9 cellular contexts compared by ENCODE assay signal in the genomic region with DNA sequence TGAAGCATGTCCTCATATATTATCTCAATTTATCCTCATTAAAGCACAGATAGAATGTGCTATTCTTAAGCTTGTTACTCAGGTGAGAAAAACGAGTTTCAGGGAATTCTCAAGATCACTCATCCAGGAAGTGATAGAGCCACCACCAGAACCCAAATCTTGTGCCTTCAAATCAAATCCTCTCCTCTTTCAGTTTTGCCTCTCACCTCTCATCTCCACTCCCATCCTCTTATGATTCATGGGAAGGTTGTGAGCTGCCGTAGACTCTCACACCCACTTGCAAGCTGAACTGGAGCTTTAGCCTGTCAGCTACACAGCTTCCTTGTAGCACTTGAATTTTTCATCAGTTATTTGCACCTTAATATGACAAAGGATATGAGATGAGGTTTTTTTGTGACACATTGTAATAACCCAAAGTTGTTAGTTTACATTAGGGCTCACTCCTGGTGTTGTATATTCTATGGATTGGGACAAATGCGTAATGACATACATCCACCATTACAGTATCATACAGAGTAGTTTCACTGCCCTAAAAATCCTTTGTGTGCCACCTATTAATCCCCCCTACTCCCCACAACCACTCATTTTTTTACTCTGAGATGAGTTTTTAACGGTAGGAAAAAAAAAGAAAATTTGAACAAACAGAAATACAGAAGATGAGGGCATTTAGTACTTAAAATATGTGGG. TPM values are rescaled to one million over a fixed set of nuclear protein-coding genes. Genes with fewer than 3 reads are reported as not detected.
DNase-seq lines count a peak whose midpoint lies in the region; ATAC-seq and TF ChIP-seq lines count a peak whose summit lies in the region.
"Had no signal": no experiment of that assay in that cellular context is flagged by ENCODE, and none has a peak within 500 bp of the region (broad histone marks: within the 10 kb centered on the region; RNA-seq: fewer than 3 reads in every experiment).

No MANE protein-coding gene starts in this region.

- H2AFZ ChIP-seq in GM23338 = no peak overlapping the region; the same call in 1 of the 2 replicates

- H3K4me1 ChIP-seq in GM23338 (ENCODE audit: insufficient read depth) = no peaks in the 10 kb centered on the region
- H3K4me1 ChIP-seq: ascending aorta had no signal

- H3K27ac Mint-ChIP-seq in activated T-helper 2 cell treated with anti-CD3 and anti-CD28 coated beads, Interferon-gamma antibody, Interleukin-2, Interleukin-4, amounts not matched to agents 10 μg/mL and 5 μg/mL and 100 μg/mL, durations not matched to agents 14 hours and 24 hours and 36 hours = peak overlapping the region; percentile 93
- H3K27ac Mint-ChIP-seq in GM23338 = no peak overlapping the region; the same call in 1 of the 2 replicates

- H3K27me3 ChIP-seq in GM23338 (ENCODE audit: insufficient read depth) = no peaks in the 10 kb centered on the region
- H3K27me3 ChIP-seq: ascending aorta had no signal

- intact Hi-C loops in activated T-helper 2 cell treated with anti-CD3 and anti-CD28 coated beads, Interferon-gamma antibody, Interleukin-2, Interleukin-4, amounts not matched to agents 10 μg/mL and 5 μg/mL and 100 μg/mL, durations not matched to agents 14 hours and 24 hours and 36 hours (cut with micrococcal nuclease) = loop anchor here (5.0 to 10.0 kb wide), 3 partner anchors 575 to 1847 kb away; partner anchors contain the start of genes CRYBG3, LNP1 and TOMM70
- intact Hi-C loops in cardiac septum (cut with DNase I) = no loop called here

- H3K4me1 Mint-ChIP-seq in activated T-helper 2 cell treated with anti-CD3 and anti-CD28 coated beads, Interferon-gamma antibody, Interleukin-2, Interleukin-4, amounts not matched to agents 10 μg/mL and 5 μg/mL and 100 μg/mL, durations not matched to agents 14 hours and 24 hours and 36 hours (ENCODE audit: low read depth) = peaks cover 70% of the 10 kb centered on the region
- H3K4me1 Mint-ChIP-seq in GM23338 = no peaks in the 10 kb centered on the region

- no peaks in the 10 kb centered on the region for H3K36me3 ChIP-seq in GM23338 (ENCODE audit: insufficient read depth)
- H3K36me3 ChIP-seq: ascending aorta had no signal

- TF ChIP-seq CTCF in GM23338 (conservative IDR thresholded peaks at IDR 0.05; ENCODE audit: low read depth in 2 of 2) = no peak

- H3K4me3 Mint-ChIP-seq in activated T-helper 2 cell treated with anti-CD3 and anti-CD28 coated beads, Interferon-gamma antibody, Interleukin-2, Interleukin-4, amounts not matched to agents 10 μg/mL and 5 μg/mL and 100 μg/mL, durations not matched to agents 14 hours and 24 hours and 36 hours (ENCODE audit: low read depth) = peak overlapping the region; percentile 77
- H3K4me3 Mint-ChIP-seq in GM23338 = no peak overlapping the region

- DNase-seq in activated T-helper 2 cell treated with anti-CD3 and anti-CD28 coated beads, Interferon-gamma antibody, Interleukin-2, Interleukin-4, amounts not matched to agents 10 μg/mL and 5 μg/mL and 100 μg/mL, durations not matched to agents 14 hours and 24 hours and 36 hours (ENCODE audit: low spot score) = peak; percentile 48
- peak; percentile 75 for DNase-seq in stimulated activated CD4-positive, alpha-beta T cell treated with anti-CD3 and anti-CD28 coated beads, Interleukin-4, amount 100 ng/mL, for 24 hours
- no peak for DNase-seq in T-helper 9 cell
- no peak for DNase-seq in cardiac septum (ENCODE audit: low spot score)
- no peak for DNase-seq in GM23338 (ENCODE audit: low spot score)
- no peak for DNase-seq in HPDE6-E6E7 (ENCODE audit: extremely low spot score)

- H3K9me3 Mint-ChIP-seq in activated T-helper 2 cell treated with anti-CD3 and anti-CD28 coated beads, Interferon-gamma antibody, Interleukin-2, Interleukin-4, amounts not matched to agents 10 μg/mL and 5 μg/mL and 100 μg/mL, durations not matched to agents 14 hours and 24 hours and 36 hours = peaks cover 6% of the 10 kb centered on the region
- H3K9me3 Mint-ChIP-seq in GM23338 = no peaks in the 10 kb centered on the region

- no peaks in the 10 kb centered on the region for H3K27me3 Mint-ChIP-seq in activated T-helper 2 cell treated with anti-CD3 and anti-CD28 coated beads, Interferon-gamma antibody, Interleukin-2, Interleukin-4, amounts not matched to agents 10 μg/mL and 5 μg/mL and 100 μg/mL, durations not matched to agents 14 hours and 24 hours and 36 hours (ENCODE audit: low read depth)
- H3K27me3 Mint-ChIP-seq in GM23338 (ENCODE audit: insufficient read depth, low read depth, poor library complexity) = peaks cover 2% of the 10 kb centered on the region

- H3K4me3 ChIP-seq in GM23338 = no peak overlapping the region
- H3K4me3 ChIP-seq: ascending aorta had no signal

- no peak overlapping the region for H3K27ac ChIP-seq in GM23338 (ENCODE audit: low read depth)
- H3K27ac ChIP-seq: ascending aorta had no signal

- H3K79me2 ChIP-seq in GM23338 (replicated peaks; ENCODE audit: insufficient read depth) = no peaks in the 10 kb centered on the region

- H3K36me3 Mint-ChIP-seq in activated T-helper 2 cell treated with anti-CD3 and anti-CD28 coated beads, Interferon-gamma antibody, Interleukin-2, Interleukin-4, amounts not matched to agents 10 μg/mL and 5 μg/mL and 100 μg/mL, durations not matched to agents 14 hours and 24 hours and 36 hours (ENCODE audit: low read depth) = peaks cover 10% of the 10 kb centered on the region
- no peaks in the 10 kb centered on the region for H3K36me3 Mint-ChIP-seq in GM23338 (ENCODE audit: low read depth)

- H4K20me1 ChIP-seq in GM23338 (replicated peaks; ENCODE audit: insufficient read depth) = no peaks in the 10 kb centered on the region

- H3K9me2 ChIP-seq in GM23338 (ENCODE audit: insufficient read depth) = no peaks in the 10 kb centered on the region

- no peaks in the 10 kb centered on the region for H3F3A ChIP-seq in GM23338 (replicated peaks; ENCODE audit: low read depth)

- ATAC-seq in GM18868 (IDR thresholded peaks at IDR 0.05; ENCODE audit: unreplicated experiment) = peak; percentile 24
- ATAC-seq in HG03139 (IDR thresholded peaks at IDR 0.05; ENCODE audit: unreplicated experiment) = peak; percentile 23
- ATAC-seq in GM23338 = no peak

- no peak overlapping the region for H3K4me2 ChIP-seq in GM23338

RNA-seq across cellular contexts. Expression of gene GPR15, which starts 25.7 kb away (rescaled TPM):
- 10.0 and 10.5 TPM in 2 replicates for total RNA-seq in activated T-helper 2 cell treated with anti-CD3 and anti-CD28 coated beads, Interferon-gamma antibody, Interleukin-2, Interleukin-4, amounts not matched to agents 10 μg/mL and 5 μg/mL and 100 μg/mL, durations not matched to agents 14 hours and 24 hours and 36 hours
- not detected for total RNA-seq in cardiac septum
- total RNA-seq in GM23338 (2014; rRNA removed; shearing (Covaris generic)) = not detected in 2 replicates
- polyA plus RNA-seq in GM23338 (2016; fragmentation: Nextera tagmentation; extraction: Ambion mirVana) = 0.35 TPM in 1 of 2 replicates, not detected in the other
- total RNA-seq: ascending aorta had no signal

RNA-seq across cellular contexts. Expression of gene CLDND1, which starts 34.8 kb away (rescaled TPM):
- total RNA-seq in activated T-helper 2 cell treated with anti-CD3 and anti-CD28 coated beads, Interferon-gamma antibody, Interleukin-2, Interleukin-4, amounts not matched to agents 10 μg/mL and 5 μg/mL and 100 μg/mL, durations not matched to agents 14 hours and 24 hours and 36 hours = 326 and 338 TPM in 2 replicates
- total RNA-seq in cardiac septum = 80.8 TPM
- 92.7 and 99.9 TPM in 2 replicates for total RNA-seq in GM23338 (2014; rRNA removed; shearing (Covaris generic))
- 57.5 and 59.8 TPM in 2 replicates for polyA plus RNA-seq in GM23338 (2016; fragmentation: Nextera tagmentation; extraction: Ambion mirVana)

RNA-seq across cellular contexts. Expression of gene CPOX, which starts 35.9 kb away (rescaled TPM):
- 48.4 and 50.4 TPM in 2 replicates for total RNA-seq in activated T-helper 2 cell treated with anti-CD3 and anti-CD28 coated beads, Interferon-gamma antibody, Interleukin-2, Interleukin-4, amounts not matched to agents 10 μg/mL and 5 μg/mL and 100 μg/mL, durations not matched to agents 14 hours and 24 hours and 36 hours
- 10.3 TPM for total RNA-seq in cardiac septum
- 32.5 and 38.3 TPM in 2 replicates for total RNA-seq in GM23338 (2014; rRNA removed; shearing (Covaris generic))
- polyA plus RNA-seq in GM23338 (2016; fragmentation: Nextera tagmentation; extraction: Ambion mirVana) = 12.4 and 13.3 TPM in 2 replicates

RNA-seq across cellular contexts. Expression of gene OR5K2, which starts 60.0 kb away (rescaled TPM):
- not detected in 2 replicates for total RNA-seq in activated T-helper 2 cell treated with anti-CD3 and anti-CD28 coated beads, Interferon-gamma antibody, Interleukin-2, Interleukin-4, amounts not matched to agents 10 μg/mL and 5 μg/mL and 100 μg/mL, durations not matched to agents 14 hours and 24 hours and 36 hours
- total RNA-seq in cardiac septum = not detected
- not detected in 2 replicates for total RNA-seq in GM23338 (2014; rRNA removed; shearing (Covaris generic))
- polyA plus RNA-seq in GM23338 (2016; fragmentation: Nextera tagmentation; extraction: Ambion mirVana) = not detected in 2 replicates
- total RNA-seq: ascending aorta had no signal

Comparison
In these comparisons a context has a peak if more than half of its experiments do, and no peak if none do; other contexts are left out.
1. DNase-seq: peak in activated T-helper 2 cell treated with anti-CD3 and anti-CD28 coated beads, Interferon-gamma antibody, Interleukin-2, Interleukin-4, amounts not matched to agents 10 μg/mL and 5 μg/mL and 100 μg/mL, durations not matched to agents 14 hours and 24 hours and 36 hours (single experiment) and stimulated activated CD4-positive, alpha-beta T cell treated with anti-CD3 and anti-CD28 coated beads, Interleukin-4, amount 100 ng/mL, for 24 hours (single experiment); none in T-helper 9 cell (single experiment), cardiac septum (single experiment), GM23338 (single experiment) and HPDE6-E6E7 (single experiment).
2. RNA of gene GPR15, which starts 25.7 kb away (total RNA-seq): 10.0 to 10.5 TPM in activated T-helper 2 cell treated with anti-CD3 and anti-CD28 coated beads, Interferon-gamma antibody, Interleukin-2, Interleukin-4, amounts not matched to agents 10 μg/mL and 5 μg/mL and 100 μg/mL, durations not matched to agents 14 hours and 24 hours and 36 hours; not detected in cardiac septum (single experiment) and not detected in GM23338; every median in the first group is over 10 times any median in the second.